Comparison of ENCODE assay signal across 8 cellular contexts in the genomic region with DNA sequence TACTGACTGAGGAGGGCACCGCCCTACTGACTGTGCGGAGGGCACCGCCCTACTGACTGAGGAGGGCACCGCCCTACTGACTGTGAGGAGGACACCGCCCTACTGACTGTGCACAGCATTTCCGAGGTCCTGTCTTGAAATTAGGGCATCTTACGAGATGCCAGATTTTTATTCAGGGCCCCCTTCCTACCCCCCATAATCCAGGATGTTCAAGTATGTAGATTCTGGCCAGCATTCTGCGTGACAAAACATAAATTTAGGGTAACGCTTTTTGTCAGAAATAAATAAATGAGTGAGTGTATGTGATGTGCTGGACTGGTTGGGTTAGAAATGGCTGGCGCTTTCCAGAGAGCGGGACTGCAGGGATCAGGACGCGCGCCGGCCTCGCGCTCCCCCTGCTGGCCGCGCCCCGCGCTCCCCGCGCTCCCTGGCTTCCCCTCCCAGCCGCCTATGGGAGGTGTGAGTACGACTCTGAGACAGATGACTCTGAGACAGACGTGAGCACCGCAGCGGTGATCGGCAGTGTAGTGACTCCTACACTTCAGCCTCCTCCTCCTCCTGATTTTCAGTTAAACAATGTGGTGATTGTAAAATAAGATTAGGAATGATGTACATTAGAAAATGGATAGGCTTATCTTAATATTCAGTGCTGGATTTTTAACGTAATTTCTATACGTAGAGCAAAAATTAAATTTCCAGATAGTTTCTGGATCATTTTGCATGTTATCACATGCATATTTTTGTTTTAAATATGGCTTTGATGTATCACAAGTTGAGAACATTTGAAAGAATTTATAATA.
DNase-seq lines count a peak whose midpoint lies in the region; ATAC-seq, FAIRE-seq and TF ChIP-seq lines count a peak whose summit lies in the region.

No MANE protein-coding gene starts in this region.

- POLR2A ChIA-PET in GM12878 (lab: Charles Lee) = no interaction called here

- H3K4me3 ChIP-seq in GM12878 = no peak overlapping the region

- H3K27me3 ChIP-seq in GM12878 (replicated peaks in 1 of 2; ENCODE audit: control insufficient read depth in 2 of 2, insufficient read depth in 2 of 2, low read length in 1 of 2) = no peaks in the 10 kb centered on the region

- TF ChIP-seq RAD21 in GM12878 (IDR thresholded peaks at IDR 0.05; ENCODE audit: insufficient read depth, low read depth, low read length) = peak; percentile 67

- in situ Hi-C loops in GM12878 (cut with MboI) = loop anchor here (25.0 kb wide), 1 partner anchor 1334 kb away; no protein-coding TSS in a partner anchor

- CTCF ChIA-PET in GM12878 (lab: Yijun Ruan, JAX) = no interaction called here

- TF ChIP-seq EP300 in GM12878 (IDR thresholded peaks at IDR 0.05; ENCODE audit: borderline replicate concordance in 1 of 2, control insufficient read depth in 1 of 2, low read depth in 2 of 2, low read length in 2 of 2) = no peak

- H3K9ac ChIP-seq in GM12878 (ENCODE audit: control insufficient read depth, insufficient read depth, low read length) = no peak overlapping the region

- TF ChIP-seq POLR2A in GM12878 (IDR thresholded peaks at IDR 0.05; ENCODE audit: low read depth, low read length) = no peak

- 0 out of 2 replicates have a peak, but pooled peaks cover 4% of the 10 kb centered on the region for H3K4me1 ChIP-seq in GM12878 (ENCODE audit: control insufficient read depth, insufficient read depth, low read length)

- peak; percentile 93 to 97 (median 95) for TF ChIP-seq CTCF in GM12878 (IDR thresholded peaks at IDR 0.05 in 2 of 3, conservative IDR thresholded peaks at IDR 0.05 in 1 of 3; ENCODE audit: control insufficient read depth in 2 of 3, extremely low read depth in 1 of 3, insufficient read depth in 1 of 3, low read depth in 3 of 3, low read length in 3 of 3)

- WGBS in GM12878 (ENCODE audit: insufficient coverage, insufficient replicate concordance, low lambda C conversion rate, missing lambda C conversion rate) = 14% methylated on average over 31 of the region's 31 CpGs

- no peaks in the 10 kb centered on the region for H3K9me3 ChIP-seq in GM12878 (replicated peaks; ENCODE audit: control insufficient read depth, insufficient read depth, low read length)

- no peaks in the 10 kb centered on the region for H3K36me3 ChIP-seq in GM12878 (ENCODE audit: control insufficient read depth in 2 of 2, insufficient read depth in 2 of 2, low read length in 1 of 2)

- RAD21 ChIA-PET in GM12878 (lab: Charles Lee; ENCODE audit: unreplicated experiment) = no interaction called here

- no peaks in the 10 kb centered on the region for H4K20me1 ChIP-seq in GM12878 (ENCODE audit: control insufficient read depth, insufficient read depth)

- SMC1A ChIA-PET in GM12878 (lab: Charles Lee; ENCODE audit: uncharacterized antibody, unreplicated experiment) = no interaction called here

- peak overlapping the region; percentile 39; the same call in 1 of the 2 replicates for H2AFZ ChIP-seq in GM12878 (ENCODE audit: control insufficient read depth, low read depth, low read length)

- intact Hi-C loops in GM12878 (cut with micrococcal nuclease; ENCODE audit: unreplicated experiment) = loop anchor here (1.0 to 10.0 kb wide), 4 partner anchors 182 to 1344 kb away; partner anchors contain the start of gene ATP9B

- BruUV-seq in GM12878 (replicated peaks; lab: Mats Ljungman, UMichigan) = no TSS peak

- DNase-seq in NCI-H187 (lab: John Stamatoyannopoulos, UW) (peak; percentile 19 to 21), UCSD-AML1 (lab: John Stamatoyannopoulos, UW; ENCODE audit: unreplicated experiment) (peak; percentile 65), GM12878 (ENCODE audit: low read depth, low spot score) (peak; percentile 30), iPS DF 4.7 (ENCODE audit: extremely low read depth, low spot score) (peak; percentile 33), NCI-H1436 (lab: John Stamatoyannopoulos, UW) (no peak)
- DNase-seq in stimulated activated CD4-positive, alpha-beta T cell treated with anti-CD3 and anti-CD28 coated beads, Interleukin-12 subunit alpha, Interleukin-12 subunit beta, amount 100 ng/mL, for 24 hours (ENCODE audit: low read depth in 2 of 2) = peak; percentile 50 to 66

- no peaks in the 10 kb centered on the region for H3K79me2 ChIP-seq in GM12878 (ENCODE audit: control insufficient read depth, insufficient read depth, low read length)

- FAIRE-seq in GM12878 (lab: Jason Lieb, UNC) = peak; percentile 57

- no peak overlapping the region; the same call in 1 of the 2 replicates for H3K4me2 ChIP-seq in GM12878 (ENCODE audit: control insufficient read depth, insufficient read depth)

- H3K27ac ChIP-seq in GM12878 (ENCODE audit: control insufficient read depth, insufficient read depth) = no peak overlapping the region

- ATAC-seq in GM18502 (IDR thresholded peaks at IDR 0.05; ENCODE audit: poor library complexity, unreplicated experiment) (peak; percentile 100), HG02840 (IDR thresholded peaks at IDR 0.05; ENCODE audit: low FRiP score, unreplicated experiment) (peak; percentile 85), GM12878 (peak; percentile 100)

TF ChIP-seq in GM12878, 131 proteins besides CTCF, POLR2A, EP300 and RAD21 (continues in another document):
- TF ChIP-seq RB1 (IDR thresholded peaks at IDR 0.05; ENCODE audit: borderline replicate concordance) = no peak; the same call in 1 of the 2 replicates
- TF ChIP-seq JUND (IDR thresholded peaks at IDR 0.05; ENCODE audit: low read depth, low read length) = no peak
- no peak for TF ChIP-seq NRF1 (conservative IDR thresholded peaks at IDR 0.05; ENCODE audit: low read depth, low read length)
- no peak for TF ChIP-seq PAX5 (IDR thresholded peaks at IDR 0.05; ENCODE audit: borderline replicate concordance, low read depth, low read length)
- TF ChIP-seq HDAC2 (IDR thresholded peaks at IDR 0.05) = no peak
- TF ChIP-seq ZBED1 (IDR thresholded peaks at IDR 0.05; ENCODE audit: borderline replicate concordance) = no peak
- peak; percentile 82 for TF ChIP-seq SMC3 (IDR thresholded peaks at IDR 0.05; ENCODE audit: borderline replicate concordance, low read length)
- TF ChIP-seq ELK1 (IDR thresholded peaks at IDR 0.05; ENCODE audit: low read depth, low read length) = no peak
- TF ChIP-seq, protein P1, sequence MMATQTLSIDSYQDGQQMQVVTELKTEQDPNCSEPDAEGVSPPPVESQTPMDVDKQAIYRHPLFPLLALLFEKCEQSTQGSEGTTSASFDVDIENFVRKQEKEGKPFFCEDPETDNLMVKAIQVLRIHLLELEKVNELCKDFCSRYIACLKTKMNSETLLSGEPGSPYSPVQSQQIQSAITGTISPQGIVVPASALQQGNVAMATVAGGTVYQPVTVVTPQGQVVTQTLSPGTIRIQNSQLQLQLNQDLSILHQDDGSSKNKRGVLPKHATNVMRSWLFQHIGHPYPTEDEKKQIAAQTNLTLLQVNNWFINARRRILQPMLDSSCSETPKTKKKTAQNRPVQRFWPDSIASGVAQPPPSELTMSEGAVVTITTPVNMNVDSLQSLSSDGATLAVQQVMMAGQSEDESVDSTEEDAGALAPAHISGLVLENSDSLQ (IDR thresholded peaks at IDR 0.05) = 0 out of 2 replicates have a peak, but pooled peaks have one; percentile 9
- TF ChIP-seq SUPT20H (IDR thresholded peaks at IDR 0.05; ENCODE audit: borderline replicate concordance, control insufficient read depth, low read depth, low read length) = no peak
- no peak for TF ChIP-seq ZNF207 (IDR thresholded peaks at IDR 0.05; ENCODE audit: borderline replicate concordance)
- no peak for TF ChIP-seq ZBTB11 (CRISPR knock-in tag; IDR thresholded peaks at IDR 0.05)
- TF ChIP-seq IKZF1 (conservative IDR thresholded peaks at IDR 0.05) = peak; percentile 38; the same call in 1 of the 2 replicates
- TF ChIP-seq EED (IDR thresholded peaks at IDR 0.05; ENCODE audit: low read depth) = 0 out of 2 replicates have a peak, but pooled peaks have one; percentile 27
- TF ChIP-seq KDM1A (IDR thresholded peaks at IDR 0.05; ENCODE audit: borderline replicate concordance) = no peak
- TF ChIP-seq MYC (IDR thresholded peaks at IDR 0.05; ENCODE audit: insufficient read depth, insufficient read length, insufficient replicate concordance, low read length, severe bottlenecking) = no peak
